In genomic region chr4:119041951-119042560, GRCh38 we compare ENCODE assay signal across 8 cellular contexts.
A peak's percentile ranks its signal among the peaks of the same experiment; 100 is the strongest.
DNase-seq lines count a peak whose midpoint lies in the region; ATAC-seq, FAIRE-seq and TF ChIP-seq lines count a peak whose summit lies in the region.

No MANE protein-coding gene starts in this region.

- H3K27me3 ChIP-seq in PC-3 (ENCODE audit: low read length) (no peaks in the 10 kb centered on the region), prostate gland (replicated peaks; ENCODE audit: insufficient read depth) (no peaks in the 10 kb centered on the region)

- CTCF ChIA-PET in PC-3 (lab: Charles Lee): no interaction called here

- no peaks in the 10 kb centered on the region for H3F3A ChIP-seq in PC-3 (ENCODE audit: low read length, unreplicated experiment)

- ATAC-seq in GM21723 (IDR thresholded peaks at IDR 0.05; ENCODE audit: unreplicated experiment) (peak; percentile 88), PC-3 (peak; percentile 92)

- intact Hi-C loops in PC-3 (cut with micrococcal nuclease) (loop anchor here (1.0 to 10.0 kb wide), 4 partner anchors 53 to 245 kb away; no protein-coding TSS in a partner anchor), prostate gland (cut with DNase I) (loop anchor here (5.0 kb wide), 2 partner anchors 170 to 245 kb away; partner anchors contain the start of gene USP53), posterior vena cava (cut with DNase I) (loop anchor here (5.0 to 10.0 kb wide), 2 partner anchors 170 to 173 kb away; partner anchors contain the start of gene USP53 (in 2 of the 2))
- intact Hi-C loops in activated T-helper 2 cell treated with anti-CD3 and anti-CD28 coated beads, Interferon-gamma antibody, Interleukin-2, Interleukin-4, amounts not matched to agents 10 μg/mL and 5 μg/mL and 100 μg/mL, durations not matched to agents 14 hours and 24 hours and 36 hours (cut with micrococcal nuclease): loop anchor here (1.0 to 5.0 kb wide), 3 partner anchors 60 to 450 kb away; no protein-coding TSS in a partner anchor

- no peak overlapping the region for H3K4me3 ChIP-seq in PC-3 (ENCODE audit: low read length)
- no peak overlapping the region for H3K4me3 ChIP-seq in prostate gland

- no peak for TF ChIP-seq EP300 in Ishikawa (IDR thresholded peaks at IDR 0.05; ENCODE audit: borderline replicate concordance)

- H3K27me3 Mint-ChIP-seq in activated T-helper 2 cell treated with anti-CD3 and anti-CD28 coated beads, Interferon-gamma antibody, Interleukin-2, Interleukin-4, amounts not matched to agents 10 μg/mL and 5 μg/mL and 100 μg/mL, durations not matched to agents 14 hours and 24 hours and 36 hours (ENCODE audit: low read depth): peaks cover 9% of the 10 kb centered on the region

- BruUV-seq in PC-3 (replicated peaks; lab: Mats Ljungman, UMichigan): no TSS peak

- H3K9ac ChIP-seq in PC-3 (ENCODE audit: low read length): no peak overlapping the region

- H3K4me2 ChIP-seq in PC-3 (ENCODE audit: low read length): peak overlapping the region; percentile 51

- TF ChIP-seq CTCF in PC-3 (conservative IDR thresholded peaks at IDR 0.05; ENCODE audit: low read depth, low read length) (peak; percentile 74), prostate gland (IDR thresholded peaks at IDR 0.05) (peak; percentile 62 to 71 (median 66))

- H3K9me3 ChIP-seq in PC-3 (ENCODE audit: low read length) (no peaks in the 10 kb centered on the region), prostate gland (no peaks in the 10 kb centered on the region)

- DNase-seq in PC-3: peak; percentile 77
- peak; percentile 28 for DNase-seq in activated T-helper 2 cell treated with anti-CD3 and anti-CD28 coated beads, Interferon-gamma antibody, Interleukin-2, Interleukin-4, amounts not matched to agents 10 μg/mL and 5 μg/mL and 100 μg/mL, durations not matched to agents 14 hours and 24 hours and 36 hours (ENCODE audit: low spot score)
- peak; percentile 63 for DNase-seq in glomerular endothelial cell (ENCODE audit: extremely low read depth, low read depth, low spot score)
- peak; percentile 53 for DNase-seq in prostate gland (ENCODE audit: low spot score)
- no peak for DNase-seq in posterior vena cava (ENCODE audit: low spot score)

- TF ChIP-seq POLR2A in prostate gland (IDR thresholded peaks at IDR 0.05): no peak

- no peaks in the 10 kb centered on the region for H3K79me2 ChIP-seq in PC-3 (ENCODE audit: low read length)

- H3K27ac Mint-ChIP-seq in activated T-helper 2 cell treated with anti-CD3 and anti-CD28 coated beads, Interferon-gamma antibody, Interleukin-2, Interleukin-4, amounts not matched to agents 10 μg/mL and 5 μg/mL and 100 μg/mL, durations not matched to agents 14 hours and 24 hours and 36 hours: no peak overlapping the region

- peak; percentile 77 for FAIRE-seq in G401.6 (lab: Jason Lieb, UNC)

- 0 out of 2 replicates have a peak overlapping the region, but pooled peaks have one; percentile 9 for H3K27ac ChIP-seq in PC-3 (ENCODE audit: low read length)
- peak overlapping the region; percentile 36 to 49 for H3K27ac ChIP-seq in prostate gland

- no peaks in the 10 kb centered on the region for H3K36me3 Mint-ChIP-seq in activated T-helper 2 cell treated with anti-CD3 and anti-CD28 coated beads, Interferon-gamma antibody, Interleukin-2, Interleukin-4, amounts not matched to agents 10 μg/mL and 5 μg/mL and 100 μg/mL, durations not matched to agents 14 hours and 24 hours and 36 hours (ENCODE audit: low read depth)

- H2AFZ ChIP-seq in PC-3 (ENCODE audit: low read length): peak overlapping the region; percentile 49

- H3K9me2 ChIP-seq in PC-3 (replicated peaks; ENCODE audit: low read length): no peaks in the 10 kb centered on the region

- under 1% methylated on average over 6 of the region's 6 CpGs for WGBS in prostate gland

- POLR2A ChIA-PET in PC-3 (lab: Charles Lee; ENCODE audit: unreplicated experiment): interaction anchor here (0.6 kb wide), 1 partner anchor 17 kb away, joined by 4 read pairs; no protein-coding TSS in a partner anchor

- H3K4me3 Mint-ChIP-seq in activated T-helper 2 cell treated with anti-CD3 and anti-CD28 coated beads, Interferon-gamma antibody, Interleukin-2, Interleukin-4, amounts not matched to agents 10 μg/mL and 5 μg/mL and 100 μg/mL, durations not matched to agents 14 hours and 24 hours and 36 hours (ENCODE audit: low read depth): no peak overlapping the region

- H4K20me1 ChIP-seq in PC-3 (ENCODE audit: low read length): no peaks in the 10 kb centered on the region

- TF ChIP-seq RAD21 in Ishikawa (IDR thresholded peaks at IDR 0.05; ENCODE audit: low read depth): peak; percentile 74

- H3K4me1 ChIP-seq in PC-3 (ENCODE audit: insufficient read depth, low read length) (peaks cover 4% of the 10 kb centered on the region; the same call in 1 of the 2 replicates), prostate gland (replicated peaks) (no peaks in the 10 kb centered on the region)

- H3K9me3 Mint-ChIP-seq in activated T-helper 2 cell treated with anti-CD3 and anti-CD28 coated beads, Interferon-gamma antibody, Interleukin-2, Interleukin-4, amounts not matched to agents 10 μg/mL and 5 μg/mL and 100 μg/mL, durations not matched to agents 14 hours and 24 hours and 36 hours: no peaks in the 10 kb centered on the region

- H3K4me1 Mint-ChIP-seq in activated T-helper 2 cell treated with anti-CD3 and anti-CD28 coated beads, Interferon-gamma antibody, Interleukin-2, Interleukin-4, amounts not matched to agents 10 μg/mL and 5 μg/mL and 100 μg/mL, durations not matched to agents 14 hours and 24 hours and 36 hours (ENCODE audit: low read depth): peaks cover 5% of the 10 kb centered on the region

- H3K36me3 ChIP-seq in PC-3 (ENCODE audit: low read depth, low read length) (no peaks in the 10 kb centered on the region), prostate gland (no peaks in the 10 kb centered on the region)

TF ChIP-seq in Ishikawa, 13 proteins besides CTCF, POLR2A, EP300 and RAD21:
- peak; percentile 71 for TF ChIP-seq YY1 (IDR thresholded peaks at IDR 0.05; ENCODE audit: low read depth)
- TF ChIP-seq FOXM1 (IDR thresholded peaks at IDR 0.05; ENCODE audit: borderline replicate concordance, low read depth): no peak
- TF ChIP-seq ZBTB7A (IDR thresholded peaks at IDR 0.05; ENCODE audit: low read depth): no peak
- TF ChIP-seq REST (IDR thresholded peaks at IDR 0.05; ENCODE audit: low read depth): no peak
